In the genomic region with DNA sequence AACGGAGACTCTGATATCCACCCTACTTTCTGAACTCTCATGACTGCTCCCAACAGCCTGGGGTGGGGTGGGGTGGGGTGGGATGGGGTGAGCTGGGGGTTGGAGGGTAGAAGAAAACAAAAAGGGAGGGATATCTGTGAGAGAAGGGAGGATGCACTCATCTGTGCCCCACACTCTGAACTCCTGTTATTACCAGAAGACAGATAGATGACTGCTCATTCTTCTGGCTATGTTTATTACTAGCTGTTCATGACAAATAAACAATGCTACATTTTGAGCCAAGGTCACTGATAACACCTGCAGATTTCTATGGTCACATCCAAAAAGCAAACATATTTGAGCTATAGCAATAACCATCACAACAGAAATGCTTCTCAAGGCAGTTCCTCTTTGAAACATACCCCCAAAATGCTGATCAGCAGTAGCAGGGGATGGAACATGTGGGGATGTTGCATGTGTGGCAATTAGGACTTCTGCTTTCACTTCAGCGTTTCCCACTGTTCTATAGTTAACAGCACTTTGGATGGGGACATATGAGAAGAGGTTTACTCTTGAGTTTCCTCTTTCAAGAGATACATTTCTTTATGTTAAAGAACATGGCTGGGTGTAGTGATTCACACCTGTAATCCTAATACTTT, we compare ENCODE assay signal across 9 cellular contexts. TPM values are rescaled to one million over a fixed set of nuclear protein-coding genes. Genes with fewer than 3 reads are reported as not detected.
DNase-seq lines count a peak whose midpoint lies in the region; ATAC-seq and TF ChIP-seq lines count a peak whose summit lies in the region.
"Had no signal": no experiment of that assay in that cellular context is flagged by ENCODE, and none has a peak within 500 bp of the region (broad histone marks: within the 10 kb centered on the region; RNA-seq: fewer than 3 reads in every experiment).

No MANE protein-coding gene starts in this region.

- H3K27me3 ChIP-seq in HL-60 (ENCODE audit: insufficient read depth, poor library complexity, severe bottlenecking), result no peaks in the 10 kb centered on the region

- ATAC-seq in T-cell (replicated peaks in 1 of 4) (peak in 1 of 4 experiments; percentile 19), left ventricle myocardium superior (peak; percentile 59), HG03045 (IDR thresholded peaks at IDR 0.05; ENCODE audit: unreplicated experiment) (no peak), GM21515 (IDR thresholded peaks at IDR 0.05; ENCODE audit: unreplicated experiment) (no peak), GM19452 (IDR thresholded peaks at IDR 0.05; ENCODE audit: unreplicated experiment) (no peak)
- ATAC-seq in stimulated activated naive CD8-positive, alpha-beta T cell treated with anti-CD3 and anti-CD28 coated beads, Interleukin-15, amount 100 ng/mL, for 72 hours, result no peak

- POLR2A ChIA-PET in T-cell (lab: Charles Lee), result no interaction called here

- peak; percentile 77 to 94 for DNase-seq in HL-60 (ENCODE audit: low read depth in 1 of 2, low spot score in 1 of 2)
- DNase-seq in T-cell, result peak in 1 of 34 experiments; percentile 23
- no peak for DNase-seq in left ventricle myocardium superior
- DNase-seq in stimulated activated naive CD8-positive, alpha-beta T cell treated with anti-CD3 and anti-CD28 coated beads, Interleukin-15, amount 100 ng/mL, for 72 hours, result no peak
- DNase-seq in COR-L47 (lab: John Stamatoyannopoulos, UW), result no peak

- H3K36me3 Mint-ChIP-seq in T-cell, result peaks cover 15% of the 10 kb centered on the region

- no peak overlapping the region for H3K4me3 ChIP-seq in HL-60 (replicated peaks; ENCODE audit: insufficient read depth, low read length)

- no peaks in the 10 kb centered on the region for H3K9me3 Mint-ChIP-seq in T-cell
- no peaks in the 10 kb centered on the region for H3K9me3 Mint-ChIP-seq in stimulated activated naive CD8-positive, alpha-beta T cell treated with anti-CD3 and anti-CD28 coated beads, Interleukin-15, amount 100 ng/mL, for 72 hours

- peak overlapping the region; percentile 53 to 78 (median 54) for H3K4me3 Mint-ChIP-seq in T-cell
- peak overlapping the region; percentile 45 to 68 for H3K4me3 Mint-ChIP-seq in stimulated activated naive CD8-positive, alpha-beta T cell treated with anti-CD3 and anti-CD28 coated beads, Interleukin-15, amount 100 ng/mL, for 72 hours

- no peak for TF ChIP-seq CTCF in HL-60 (IDR thresholded peaks at IDR 0.05; ENCODE audit: insufficient read depth, low read length)

- CTCF ChIA-PET in T-cell (lab: Charles Lee), result interaction anchor here (0.6 to 2.3 kb wide), 8 partner anchors 10 to 234 kb away, joined by 3 to 7 read pairs (median 3); a partner anchor contains a TSS

- peak overlapping the region; percentile 70 for H3K27ac ChIP-seq in HL-60 (replicated peaks)

- intact Hi-C loops in left ventricle myocardium superior (cut with micrococcal nuclease), result loop anchor here (10.0 kb wide), 1 partner anchor 49 kb away; no protein-coding TSS in a partner anchor

- peak overlapping the region; percentile 85 to 92 for H3K27ac Mint-ChIP-seq in T-cell
- peak overlapping the region; percentile 42 to 82 for H3K27ac Mint-ChIP-seq in stimulated activated naive CD8-positive, alpha-beta T cell treated with anti-CD3 and anti-CD28 coated beads, Interleukin-15, amount 100 ng/mL, for 72 hours

- no peaks in the 10 kb centered on the region for H3K27me3 Mint-ChIP-seq in T-cell
- no peaks in the 10 kb centered on the region for H3K27me3 Mint-ChIP-seq in stimulated activated naive CD8-positive, alpha-beta T cell treated with anti-CD3 and anti-CD28 coated beads, Interleukin-15, amount 100 ng/mL, for 72 hours

- H3K4me1 Mint-ChIP-seq in T-cell, result peaks cover 79 to 90% (median 87%) of the 10 kb centered on the region in 3 donors
- peaks cover 84% of the 10 kb centered on the region for H3K4me1 Mint-ChIP-seq in stimulated activated naive CD8-positive, alpha-beta T cell treated with anti-CD3 and anti-CD28 coated beads, Interleukin-15, amount 100 ng/mL, for 72 hours

RNA-seq across cellular contexts. Expression of a gene that starts 43.3 kb away (rescaled TPM):
- total RNA-seq in T-cell, result under 1 TPM in 2 of 5 donors, not detected in 3; 0.21 to 0.35 TPM
- total RNA-seq in left ventricle myocardium superior, result 0.12 TPM

RNA-seq across cellular contexts. Expression of a gene that starts 52.6 kb away (rescaled TPM):
- total RNA-seq in T-cell (not detected), left ventricle myocardium superior (not detected)
- total RNA-seq: activated CD8-positive, alpha-beta memory T cell treated with anti-CD3 and anti-CD28 coated beads for 36 hours had no signal

RNA-seq across cellular contexts. Expression of a gene that starts 54.3 kb away (rescaled TPM):
- total RNA-seq in T-cell, result 100 to 1,000 TPM; 145 to 161 (median 156) TPM
- 59.1 TPM for total RNA-seq in left ventricle myocardium superior

Comparison
In these comparisons a context has a peak if more than half of its experiments do, and no peak if none do; other contexts are left out.
1. DNase-seq: peak in HL-60 (2 of 2); none in left ventricle myocardium superior (single experiment), stimulated activated naive CD8-positive, alpha-beta T cell treated with anti-CD3 and anti-CD28 coated beads, Interleukin-15, amount 100 ng/mL, for 72 hours (0 of 2) and COR-L47 (single experiment).